Comparison of ENCODE assay signal across 13 cellular contexts in the genomic region with DNA sequence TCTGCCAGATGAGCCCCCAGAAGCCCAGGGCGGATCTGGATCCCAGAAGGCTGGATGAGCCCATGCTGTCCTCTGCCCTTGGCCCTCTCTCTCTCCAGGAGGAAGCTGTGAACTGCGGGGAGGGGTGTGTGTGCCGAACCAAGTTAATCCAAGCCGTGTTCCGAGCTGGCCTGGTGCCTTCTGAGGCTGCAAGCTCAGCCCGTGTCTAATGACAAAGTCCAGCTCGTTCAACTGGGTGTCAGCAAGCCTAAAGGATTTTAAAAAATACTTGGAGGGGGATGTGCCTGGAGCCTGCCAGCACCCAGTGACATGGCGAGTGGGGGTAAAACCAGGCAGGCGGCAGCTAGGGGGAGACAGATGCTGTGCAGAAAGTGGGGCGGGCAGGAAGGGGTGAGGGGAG. TPM values are rescaled to one million over a fixed set of nuclear protein-coding genes. Genes with fewer than 3 reads are reported as not detected.
DNase-seq lines count a peak whose midpoint lies in the region; ATAC-seq and TF ChIP-seq lines count a peak whose summit lies in the region.
"Had no signal": no experiment of that assay in that cellular context is flagged by ENCODE, and none has a peak within 500 bp of the region (broad histone marks: within the 10 kb centered on the region; RNA-seq: fewer than 3 reads in every experiment).

No MANE protein-coding gene starts in this region.

- H3K4me3 ChIP-seq in heart left ventricle (peak overlapping the region in 1 of 12 donors; percentile 5), osteoblast (ENCODE audit: insufficient read depth, low read length) (no peak overlapping the region), vagina (no peak overlapping the region)

- peaks cover 0 to 7% (median 0%) of the 10 kb centered on the region in 9 donors for H3K27me3 ChIP-seq in heart left ventricle
- no peaks in the 10 kb centered on the region for H3K27me3 ChIP-seq in osteoblast (ENCODE audit: insufficient read depth, low read length)
- no peaks in the 10 kb centered on the region for H3K27me3 ChIP-seq in vagina
- H3K27me3 ChIP-seq: foreskin keratinocyte had no signal

- H2AFZ ChIP-seq in osteoblast (ENCODE audit: low read length): no peak overlapping the region

- H3K27ac ChIP-seq in heart left ventricle (peak overlapping the region; percentile 21 to 88 (median 78)), osteoblast (ENCODE audit: low read depth, low read length) (peak overlapping the region; percentile 39), vagina (peak overlapping the region; percentile 74)
- H3K27ac ChIP-seq: foreskin keratinocyte had no signal

- peak; percentile 75 for ATAC-seq in Right ventricle myocardium inferior
- peak; percentile 52 to 74 (median 67) for ATAC-seq in heart left ventricle
- ATAC-seq: foreskin keratinocyte had no signal

- DNase-seq in Right ventricle myocardium inferior (ENCODE audit: missing footprints): peak; percentile 82
- no peak for DNase-seq in cardiac septum (ENCODE audit: low spot score)
- peak; percentile 65 to 90 (median 78) for DNase-seq in heart left ventricle
- no peak for DNase-seq in osteoblast (ENCODE audit: insufficient read length, low spot score, missing footprints)
- DNase-seq in vagina (ENCODE audit: extremely low spot score in 2 of 2): no peak
- DNase-seq in iPS-NIHi11 (ENCODE audit: low spot score): no peak
- no peak for DNase-seq in stimulated activated CD4-positive, alpha-beta T cell treated with anti-CD3 and anti-CD28 coated beads, Interleukin-2, amount 100 ng/mL, for 48 hours
- no peak for DNase-seq in SKM-1 (lab: John Stamatoyannopoulos, UW; ENCODE audit: unreplicated experiment)
- DNase-seq: activated CD4-positive, alpha-beta T cell treated with anti-CD3 and anti-CD28 coated beads, Interleukin-2, amount 50 U/mL, for 48 hours; DMS153; foreskin keratinocyte; OCI-M1; T-helper 2 cell had no signal

- H3K9me3 ChIP-seq in heart left ventricle (no peaks in the 10 kb centered on the region), osteoblast (ENCODE audit: low read depth, low read length) (no peaks in the 10 kb centered on the region), vagina (no peaks in the 10 kb centered on the region)

- no peak for TF ChIP-seq POLR2A in heart left ventricle (IDR thresholded peaks at IDR 0.05)
- TF ChIP-seq POLR2A in vagina (IDR thresholded peaks at IDR 0.05): no peak

- intact Hi-C loops in Right ventricle myocardium inferior (cut with DNase I) (loop anchor here (5.0 kb wide), 1 partner anchor 177 kb away; no protein-coding TSS in a partner anchor), cardiac septum (cut with DNase I) (loop anchor here (5.0 to 10.0 kb wide), 2 partner anchors 135 to 177 kb away; no protein-coding TSS in a partner anchor), heart left ventricle (cut with DNase I) (loop anchor here in 1 of 10 donors (10.0 kb wide), 1 partner anchor 255 kb away; no protein-coding TSS in a partner anchor), vagina (cut with DNase I) (no loop called here)

- H3K4me2 ChIP-seq in osteoblast (ENCODE audit: insufficient read depth, low read length): no peak overlapping the region

- H4K20me1 ChIP-seq in osteoblast (ENCODE audit: insufficient read depth, low read length): peaks cover 35% of the 10 kb centered on the region

- H3K36me3 ChIP-seq in heart left ventricle: peaks cover 0 to 7% (median 0%) of the 10 kb centered on the region in 9 donors
- peaks cover 92% of the 10 kb centered on the region for H3K36me3 ChIP-seq in osteoblast (ENCODE audit: insufficient read depth, low read length)
- no peaks in the 10 kb centered on the region for H3K36me3 ChIP-seq in vagina

- H3K4me1 ChIP-seq in heart left ventricle (peaks cover 9 to 79% (median 55%) of the 10 kb centered on the region in 12 donors), osteoblast (ENCODE audit: insufficient read depth, low read length) (peaks cover 53% of the 10 kb centered on the region), vagina (peaks cover 47% of the 10 kb centered on the region)

- TF ChIP-seq CTCF in heart left ventricle (IDR thresholded peaks at IDR 0.05) (peak in 8 of 12 donors; percentile 8 to 47 (median 30)), osteoblast (IDR thresholded peaks at IDR 0.05; ENCODE audit: extremely low read depth, low read depth, low read length) (no peak), vagina (IDR thresholded peaks at IDR 0.05) (no peak)

- peaks cover 44% of the 10 kb centered on the region for H3K79me2 ChIP-seq in osteoblast (ENCODE audit: insufficient read depth, low read length)

- 36 to 57% (median 42%) methylated on average over 9 to 10 of the region's 10 CpGs for WGBS in heart left ventricle, 4 donors

RNA-seq across cellular contexts. Expression of a gene that starts 8.0 kb away (rescaled TPM):
- 10.4 TPM for total RNA-seq in Right ventricle myocardium inferior
- 6.0 TPM for total RNA-seq in cardiac septum
- total RNA-seq in heart left ventricle: 10 to 100 TPM in 4 of 9 donors, 1 to 10 TPM in 5; 3.9 to 15.0 (median 8.6) TPM
- polyA plus RNA-seq in heart left ventricle: 10 to 100 TPM in 1 of 2 donors, 1 to 10 TPM in 1; 6.2 to 15.2 TPM
- 431 and 558 TPM in 2 replicates for total RNA-seq in osteoblast
- 2.9 TPM for total RNA-seq in vagina

Comparison
In these comparisons a context has a peak if more than half of its experiments do, and no peak if none do; other contexts are left out.
1. DNase-seq: peak in Right ventricle myocardium inferior (single experiment) and heart left ventricle (5 of 5); none in cardiac septum (single experiment), osteoblast (single experiment), vagina (0 of 2), iPS-NIHi11 (single experiment), stimulated activated CD4-positive, alpha-beta T cell treated with anti-CD3 and anti-CD28 coated beads, Interleukin-2, amount 100 ng/mL, for 48 hours (0 of 2) and SKM-1 (single experiment).
2. CTCF ChIP-seq: peak in heart left ventricle (8 of 12); none in osteoblast (single experiment) and vagina (0 of 3).
3. RNA of a gene that starts 8.0 kb away (total RNA-seq): 431 to 558 TPM in osteoblast; 10.4 TPM in Right ventricle myocardium inferior (single experiment), 3.9 to 15.0 TPM in heart left ventricle, 6.0 TPM in cardiac septum (single experiment) and 2.9 TPM in vagina (single experiment); every median in the first group is over 10 times any median in the second.
4. Peak in every context shown above with its lines, with median percentiles within 50 percentile points of each other: H3K27ac ChIP-seq.